In genomic region chr16:89990799-89991198, GRCh38 we compare ENCODE assay signal across 23 cellular contexts.
"Had no signal": no experiment of that assay in that cellular context is flagged by ENCODE, and none has a peak within 500 bp of the region (broad histone marks: within the 10 kb centered on the region; RNA-seq: fewer than 3 reads in every experiment).

No MANE protein-coding gene starts in this region.

- H3K9me3 Mint-ChIP-seq: effector memory CD8-positive, alpha-beta T cell; mesothelial cell of epicardium had no signal

- DNase-seq: colonic mucosa; cortex of kidney; effector CD8-positive, alpha-beta T cell; effector memory CD8-positive, alpha-beta T cell; endodermal cell; erythroblast; esophagus squamous epithelium; foreskin fibroblast; foreskin melanocyte; gastrocnemius medialis; glutamatergic neuron; heart right ventricle; hippocampal formation; left cardiac atrium; left ventricle myocardium superior; lower lobe of right lung; mesenchymal stem cell; mucosa of descending colon had no signal

- H3K4me1 ChIP-seq: colonic mucosa, gastrocnemius medialis, left lung, lower lobe of right lung had no signal

- ATAC-seq: effector memory CD8-positive, alpha-beta T cell; esophagus mucosa; gastrocnemius medialis; heart right ventricle; left cardiac atrium; left lung; left ventricle myocardium superior; lower lobe of right lung; mucosa of descending colon had no signal

- H3K27ac Mint-ChIP-seq: dendritic cell treated with granulocyte-macrophage colony-stimulating factor and Interleukin-4, amounts not matched to agents 40 ng/mL and 50 ng/mL, for 4 days; effector memory CD8-positive, alpha-beta T cell; endodermal cell; mesothelial cell of epicardium had no signal

- H3K27ac ChIP-seq: colonic mucosa, epithelial cell of prostate, esophagus squamous epithelium, gastrocnemius medialis, heart right ventricle, left lung, lower lobe of right lung had no signal

- H3K4me1 Mint-ChIP-seq: endodermal cell had no signal

- H3K27me3 Mint-ChIP-seq: dendritic cell treated with granulocyte-macrophage colony-stimulating factor and Interleukin-4, amounts not matched to agents 40 ng/mL and 50 ng/mL, for 4 days; effector memory CD8-positive, alpha-beta T cell had no signal

- H3K27me3 ChIP-seq: colonic mucosa, esophagus squamous epithelium, gastrocnemius medialis, heart right ventricle, left lung had no signal

- H3K4me3 ChIP-seq: colonic mucosa, esophagus squamous epithelium, gastrocnemius medialis, heart right ventricle, left lung, lower lobe of right lung, mucosa of descending colon had no signal

- H3K9me3 ChIP-seq: colonic mucosa, lower lobe of right lung, mucosa of descending colon had no signal

- H3K36me3 ChIP-seq: colonic mucosa had no signal

- H3K4me3 Mint-ChIP-seq: dendritic cell treated with granulocyte-macrophage colony-stimulating factor and Interleukin-4, amounts not matched to agents 40 ng/mL and 50 ng/mL, for 4 days; effector memory CD8-positive, alpha-beta T cell; endodermal cell; mesothelial cell of epicardium had no signal
